Comparison of ENCODE assay signal across 16 cellular contexts in the genomic region with DNA sequence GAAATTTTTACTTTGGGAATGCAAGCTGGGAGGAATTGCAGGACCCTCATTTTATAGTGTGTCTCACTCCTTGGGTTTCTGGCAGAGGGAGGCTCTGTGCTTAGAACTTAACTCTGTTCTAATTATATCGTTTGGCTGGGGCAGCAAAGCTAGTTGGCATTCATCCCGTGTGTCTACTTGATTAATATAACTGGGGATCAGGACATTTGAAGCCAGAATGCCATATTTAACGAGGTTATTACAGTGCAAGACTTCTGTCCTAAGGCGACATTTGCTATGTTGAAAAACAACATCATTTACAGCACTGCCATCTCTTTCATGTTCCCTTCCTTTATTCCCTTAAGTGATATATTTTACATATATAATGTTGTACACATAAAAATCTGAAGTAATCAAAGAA.
DNase-seq lines count a peak whose midpoint lies in the region; ATAC-seq and TF ChIP-seq lines count a peak whose summit lies in the region.
"Had no signal": no experiment of that assay in that cellular context is flagged by ENCODE, and none has a peak within 500 bp of the region (broad histone marks: within the 10 kb centered on the region; RNA-seq: fewer than 3 reads in every experiment).

No MANE protein-coding gene starts in this region.

- no peak for ATAC-seq in activated naive CD4-positive, alpha-beta T cell treated with anti-CD3 and anti-CD28 coated beads, Interleukin-2, amount 50 U/mL, for 72 hours
- no peak for ATAC-seq in GM21717 (IDR thresholded peaks at IDR 0.05; ENCODE audit: unreplicated experiment)
- ATAC-seq: activated T-cell treated with anti-CD3 and anti-CD28 coated beads, Interleukin-2, amount 50 U/mL, for 4 hours; effector memory CD8-positive, alpha-beta T cell; stimulated activated naive B cell treated with anti-CD40 and anti-IgM and Interleukin-4, amounts not matched to agents 10 μg/mL and 1 μg/mL and 100 μg/mL, for 72 hours had no signal

- H3K36me3 Mint-ChIP-seq in activated naive CD4-positive, alpha-beta T cell treated with anti-CD3 and anti-CD28 coated beads, Interleukin-2, amount 50 U/mL, for 72 hours = no peaks in the 10 kb centered on the region
- H3K36me3 Mint-ChIP-seq: stimulated activated naive B cell treated with anti-CD40 and anti-IgM and Interleukin-4, amounts not matched to agents 10 μg/mL and 1 μg/mL and 100 μg/mL, for 72 hours had no signal

- no peak overlapping the region for H3K4me3 ChIP-seq in retinal pigment epithelial cell (ENCODE audit: low read length)
- H3K4me3 ChIP-seq: BLaER1 had no signal

- TF ChIP-seq CTCF in retinal pigment epithelial cell (conservative IDR thresholded peaks at IDR 0.05; ENCODE audit: low read depth, low read length) = no peak

- peaks cover 0 to 3% of the 10 kb centered on the region in 2 donors for H3K9me3 Mint-ChIP-seq in activated naive CD4-positive, alpha-beta T cell treated with anti-CD3 and anti-CD28 coated beads, Interleukin-2, amount 50 U/mL, for 72 hours
- H3K9me3 Mint-ChIP-seq: activated T-cell treated with anti-CD3 and anti-CD28 coated beads, Interleukin-2, amount 50 U/mL, for 4 hours; stimulated activated naive B cell treated with anti-CD40 and anti-IgM and Interleukin-4, amounts not matched to agents 10 μg/mL and 1 μg/mL and 100 μg/mL, for 72 hours had no signal

- H3K27ac Mint-ChIP-seq in activated naive CD4-positive, alpha-beta T cell treated with anti-CD3 and anti-CD28 coated beads, Interleukin-2, amount 50 U/mL, for 72 hours = no peak overlapping the region
- H3K27ac Mint-ChIP-seq: effector memory CD8-positive, alpha-beta T cell; stimulated activated naive B cell treated with anti-CD40 and anti-IgM and Interleukin-4, amounts not matched to agents 10 μg/mL and 1 μg/mL and 100 μg/mL, for 72 hours had no signal

- DNase-seq in EH (ENCODE audit: low read depth) (peak; percentile 76), NCI-H446 (lab: John Stamatoyannopoulos, UW) (peak; percentile 90 to 94), fibroblast of peridontal ligament (ENCODE audit: extremely low read depth) (peak; percentile 40), retinal pigment epithelial cell (ENCODE audit: low read depth) (peak; percentile 85), activated gamma-delta T cell (lab: John Stamatoyannopoulos, UW) (no peak), islet precursor cell (no peak)
- DNase-seq in activated naive CD4-positive, alpha-beta T cell treated with anti-CD3 and anti-CD28 coated beads, Interleukin-2, amount 50 U/mL, for 72 hours (ENCODE audit: low spot score in 2 of 2) = no peak
- DNase-seq: activated CD4-positive, alpha-beta T cell treated with anti-CD3 and anti-CD28 coated beads for 4 hours; activated T-cell treated with anti-CD3 and anti-CD28 coated beads, Interleukin-2, amount 50 U/mL, for 4 hours; effector memory CD8-positive, alpha-beta T cell; mammary epithelial cell; NCI-H1436 treated with DMSO at 0.1 percent for 48 hours; stimulated activated naive B cell treated with anti-CD40 and anti-IgM and Interleukin-4, amounts not matched to agents 10 μg/mL and 1 μg/mL and 100 μg/mL, for 72 hours; T-helper 1 cell had no signal

Comparison
In these comparisons a context has a peak if more than half of its experiments do, and no peak if none do; other contexts are left out.
1. DNase-seq: peak in EH (single experiment), NCI-H446 (2 of 2), fibroblast of peridontal ligament (single experiment) and retinal pigment epithelial cell (single experiment); none in activated gamma-delta T cell (single experiment), activated naive CD4-positive, alpha-beta T cell treated with anti-CD3 and anti-CD28 coated beads, Interleukin-2, amount 50 U/mL, for 72 hours (0 of 2) and islet precursor cell (single experiment).